23 cellular contexts compared by ENCODE assay signal in the genomic region with DNA sequence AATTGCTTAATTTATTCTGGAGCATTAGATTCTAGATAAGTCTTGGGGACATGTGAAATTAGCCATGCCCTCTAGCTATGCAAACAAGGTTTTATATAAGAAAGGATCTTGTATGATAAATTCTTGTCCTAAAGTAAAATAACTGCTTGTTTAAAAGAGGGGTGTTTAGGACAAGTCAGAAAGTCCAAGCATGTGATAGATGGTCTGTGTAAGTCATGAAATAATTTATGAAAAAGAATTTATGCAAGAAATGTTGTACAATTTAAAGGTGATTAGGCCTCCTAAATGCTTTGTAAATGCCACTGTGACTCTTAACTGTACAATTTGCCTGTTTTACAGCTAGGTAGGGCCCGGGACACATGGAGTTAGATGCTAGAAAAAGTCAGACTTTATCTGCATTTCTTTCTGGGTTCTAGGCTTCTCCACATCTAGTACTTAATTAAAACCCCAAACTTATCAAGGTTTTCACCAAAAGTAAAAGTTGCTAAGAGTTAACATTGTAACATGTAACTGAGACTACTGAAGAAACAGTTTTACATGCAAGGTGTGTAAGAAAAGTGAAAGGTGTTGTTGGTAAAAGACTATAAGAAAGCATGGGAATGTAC. TPM values are rescaled to one million over a fixed set of nuclear protein-coding genes. Genes with fewer than 3 reads are reported as not detected.
DNase-seq lines count a peak whose midpoint lies in the region; ATAC-seq and TF ChIP-seq lines count a peak whose summit lies in the region.
"Had no signal": no experiment of that assay in that cellular context is flagged by ENCODE, and none has a peak within 500 bp of the region (broad histone marks: within the 10 kb centered on the region; RNA-seq: fewer than 3 reads in every experiment).

No MANE protein-coding gene starts in this region.

- no peak overlapping the region for H3K56ac ChIP-seq in mesendoderm (ENCODE audit: low read length)

- H3K4me1 ChIP-seq in cardiac muscle cell (ENCODE audit: low read depth) (no peaks in the 10 kb centered on the region), right atrium auricular region (peaks cover 0 to 4% of the 10 kb centered on the region in 2 donors), mesendoderm (ENCODE audit: control insufficient read depth, low read depth, low read length) (no peaks in the 10 kb centered on the region)

- no peak overlapping the region for H3K4me2 ChIP-seq in mesendoderm (ENCODE audit: low read length)

- no peak overlapping the region for H2BK120ac ChIP-seq in mesendoderm (ENCODE audit: low read depth, low read length)

- no peak for TF ChIP-seq CTCF in cardiac muscle cell (IDR thresholded peaks at IDR 0.05; ENCODE audit: low read depth, low read length)
- TF ChIP-seq CTCF in right atrium auricular region (IDR thresholded peaks at IDR 0.05): no peak

- H3K4me3 ChIP-seq in cardiac muscle cell (no peak overlapping the region), right atrium auricular region (no peak overlapping the region), mesendoderm (ENCODE audit: low read length) (no peak overlapping the region)
- H3K4me3 ChIP-seq: lung, ovary had no signal

- H3K79me2 ChIP-seq in mesendoderm (ENCODE audit: control insufficient read depth, insufficient read depth, low read length): no peaks in the 10 kb centered on the region

- peak; percentile 1 to 8 for DNase-seq in cardiac muscle cell (ENCODE audit: low read depth in 1 of 2, low spot score in 1 of 2)
- no peak for DNase-seq in right atrium auricular region (ENCODE audit: low spot score)
- DNase-seq in NCI-H2171 treated with DMSO at 0.1 percent for 48 hours (lab: John Stamatoyannopoulos, UW): peak; percentile 4
- DNase-seq in dermis blood vessel endothelial cell: peak; percentile 35
- DNase-seq in mesendoderm: peak; percentile 50
- DNase-seq: activated CD8-positive, alpha-beta T cell treated with anti-CD3 and anti-CD28 coated beads for 36 hours; activated T-cell treated with anti-CD3 and anti-CD28 coated beads, Interleukin-2, amount 50 U/mL, for 48 hours; CD4-positive, alpha-beta T cell; cortex of kidney; naive B cell; NCI-H1436 treated with DMSO at 0.1 percent for 48 hours; ovary; Right ventricle myocardium superior; T-cell; WERI-Rb-1 had no signal

- H3K23ac ChIP-seq in mesendoderm (ENCODE audit: low read length): no peak overlapping the region

- ATAC-seq in HG02938 (IDR thresholded peaks at IDR 0.05; ENCODE audit: unreplicated experiment) (no peak), HG03097 (IDR thresholded peaks at IDR 0.05; ENCODE audit: low FRiP score, unreplicated experiment) (no peak), HG03139 (IDR thresholded peaks at IDR 0.05; ENCODE audit: unreplicated experiment) (no peak)
- ATAC-seq: activated CD8-positive, alpha-beta T cell treated with anti-CD3 and anti-CD28 coated beads for 36 hours; T-cell had no signal

- H3K27ac ChIP-seq in cardiac muscle cell (no peak overlapping the region), right atrium auricular region (no peak overlapping the region), mesendoderm (ENCODE audit: low read depth, low read length) (no peak overlapping the region)
- H3K27ac ChIP-seq: ovary, WERI-Rb-1 had no signal

- H4K8ac ChIP-seq in mesendoderm (ENCODE audit: low read depth, low read length): no peak overlapping the region

- no peak overlapping the region for H3K18ac ChIP-seq in mesendoderm (ENCODE audit: low read length)

- WGBS in mesendoderm (ENCODE audit: extremely low coverage, insufficient coverage, low lambda C conversion rate): no CpG with 5 or more reads among the region's 1 CpG

- H2BK5ac ChIP-seq in mesendoderm (ENCODE audit: low read length): no peak overlapping the region

- no peak overlapping the region for H2BK15ac ChIP-seq in mesendoderm (replicated peaks; ENCODE audit: low read depth)

- no peaks in the 10 kb centered on the region for H3K79me1 ChIP-seq in mesendoderm (ENCODE audit: low read length)

- H3K9ac ChIP-seq in mesendoderm (ENCODE audit: low read length): no peak overlapping the region

- H4K5ac ChIP-seq in mesendoderm (ENCODE audit: low read length): no peak overlapping the region

- H3K9me3 ChIP-seq in cardiac muscle cell (ENCODE audit: low read depth) (peaks cover 3% of the 10 kb centered on the region), right atrium auricular region (peaks cover 0 to 6% of the 10 kb centered on the region in 2 donors)
- H3K9me3 ChIP-seq: ovary had no signal

- no peak overlapping the region for H2AK5ac ChIP-seq in mesendoderm (ENCODE audit: low read length)

- H3K4ac ChIP-seq in mesendoderm (ENCODE audit: low read depth, low read length): no peak overlapping the region

- no peaks in the 10 kb centered on the region for H3K27me3 ChIP-seq in cardiac muscle cell
- no peaks in the 10 kb centered on the region for H3K27me3 ChIP-seq in right atrium auricular region
- H3K27me3 ChIP-seq in mesendoderm (ENCODE audit: insufficient read depth, low read length, poor library complexity): no peaks in the 10 kb centered on the region
- H3K27me3 ChIP-seq: ovary had no signal

- H3K36me3 ChIP-seq in cardiac muscle cell (no peaks in the 10 kb centered on the region), right atrium auricular region (no peaks in the 10 kb centered on the region), mesendoderm (ENCODE audit: control insufficient read depth, insufficient read depth, low read length) (no peaks in the 10 kb centered on the region)
- H3K36me3 ChIP-seq: ovary had no signal

RNA-seq across cellular contexts. Expression of gene LINS1, which starts 13.2 kb away (rescaled TPM):
- total RNA-seq in cardiac muscle cell (6.5 and 7.4 TPM in 2 replicates), right atrium auricular region (1 to 10 TPM; 8.8 to 8.9 TPM), dermis blood vessel endothelial cell (12.3 and 12.7 TPM in 2 replicates)
- polyA plus RNA-seq in cardiac muscle cell: 7.5 and 9.2 TPM in 2 replicates
- 4.5 TPM for polyA plus RNA-seq in mesendoderm (2013, experiment 1 of 2)
- polyA plus RNA-seq in mesendoderm (2013, experiment 2 of 2): 4.4 TPM

RNA-seq across cellular contexts. Expression of gene ASB7, which starts 13.6 kb away (rescaled TPM):
- 18.3 and 19.2 TPM in 2 replicates for total RNA-seq in cardiac muscle cell
- polyA plus RNA-seq in cardiac muscle cell: 6.8 and 10.7 TPM in 2 replicates
- 1 to 10 TPM; 5.5 to 6.2 TPM for total RNA-seq in right atrium auricular region
- 23.3 and 23.7 TPM in 2 replicates for total RNA-seq in dermis blood vessel endothelial cell
- 4.5 TPM for polyA plus RNA-seq in mesendoderm (2013, experiment 1 of 2)
- 4.8 TPM for polyA plus RNA-seq in mesendoderm (2013, experiment 2 of 2)

RNA-seq across cellular contexts. Expression of gene CERS3, which starts 60.0 kb away (rescaled TPM):
- total RNA-seq in cardiac muscle cell (0.85 TPM in 1 of 2 replicates, not detected in the other), right atrium auricular region (not detected), dermis blood vessel endothelial cell (not detected in 2 replicates)
- not detected in 2 replicates for polyA plus RNA-seq in cardiac muscle cell
- 0.56 TPM for polyA plus RNA-seq in mesendoderm (2013, experiment 1 of 2)
- polyA plus RNA-seq in mesendoderm (2013, experiment 2 of 2): 0.18 TPM
- total RNA-seq: activated CD8-positive, alpha-beta T cell treated with anti-CD3 and anti-CD28 coated beads for 36 hours; Daoy; endothelial cell of umbilical vein; H4; Right ventricle myocardium superior had no signal
- polyA plus RNA-seq: AG04450, endothelial cell of umbilical vein had no signal
